ENCODE assay signal across 9 cellular contexts in the genomic region with DNA sequence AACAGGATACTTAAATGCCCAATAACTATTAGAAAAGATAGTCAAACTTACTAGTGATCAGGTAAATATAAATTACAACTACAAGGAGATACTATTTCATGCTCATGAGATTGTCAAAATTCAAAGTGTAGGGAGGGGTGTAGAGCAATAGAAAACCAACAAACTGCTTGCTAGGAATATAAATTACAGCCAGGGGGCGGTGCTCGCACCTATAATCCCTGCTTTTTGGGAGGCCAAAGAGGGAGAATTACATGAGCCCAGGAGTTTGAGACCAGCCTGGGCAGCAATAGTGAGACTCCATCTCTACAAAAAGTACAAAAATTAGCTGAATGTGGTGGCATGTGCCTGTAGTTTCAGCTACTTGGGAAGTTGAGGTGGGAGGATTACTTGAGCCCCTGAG.
A peak's percentile ranks its signal among the peaks of the same experiment; 100 is the strongest.
DNase-seq lines count a peak whose midpoint lies in the region; ATAC-seq and TF ChIP-seq lines count a peak whose summit lies in the region.
"Had no signal": no experiment of that assay in that cellular context is flagged by ENCODE, and none has a peak within 500 bp of the region (broad histone marks: within the 10 kb centered on the region; RNA-seq: fewer than 3 reads in every experiment).

No MANE protein-coding gene starts in this region.

- peak; percentile 49 for TF ChIP-seq CTCF in GM13977 (IDR thresholded peaks at IDR 0.05; ENCODE audit: extremely low read depth, insufficient read depth, missing control alignments)
- TF ChIP-seq CTCF in Loucy (conservative IDR thresholded peaks at IDR 0.05; ENCODE audit: low read length), result peak; percentile 58
- TF ChIP-seq CTCF in epithelial cell of proximal tubule (conservative IDR thresholded peaks at IDR 0.05; ENCODE audit: low read depth, low read length), result peak; percentile 59

- no peaks in the 10 kb centered on the region for H3K79me2 ChIP-seq in Loucy (ENCODE audit: insufficient read depth, low read length)

- ATAC-seq in HG02840 (IDR thresholded peaks at IDR 0.05; ENCODE audit: low FRiP score, unreplicated experiment), result no peak
- ATAC-seq in GM19328 (IDR thresholded peaks at IDR 0.05; ENCODE audit: unreplicated experiment), result no peak
- ATAC-seq: esophagus mucosa had no signal

- H3K27me3 ChIP-seq in Loucy (ENCODE audit: insufficient read depth, low read length, poor library complexity, severe bottlenecking), result no peaks in the 10 kb centered on the region

- H3K36me3 ChIP-seq in Loucy (ENCODE audit: insufficient read depth, low read length), result no peaks in the 10 kb centered on the region

- no peak overlapping the region for H3K4me3 ChIP-seq in Loucy (ENCODE audit: low read length, poor library complexity, severe bottlenecking)
- no peak overlapping the region for H3K4me3 ChIP-seq in epithelial cell of proximal tubule (ENCODE audit: low read depth, low read length)

- no peak overlapping the region for H3K4me2 ChIP-seq in Loucy (ENCODE audit: low read depth, low read length, poor library complexity, severe bottlenecking)

- in situ Hi-C loops in ACHN (cut with HindIII; ENCODE audit: low pct_ligation_motif_present, low pct_unique_long_range_greater_than_20kb, low sequenced_read_pairs), result no loop called here
- in situ Hi-C loops in GM13977 (cut with MboI; ENCODE audit: low pct_unique_long_range_greater_than_20kb, low sequenced_read_pairs, unreplicated experiment), result no loop called here

- no peaks in the 10 kb centered on the region for H4K20me1 ChIP-seq in Loucy (ENCODE audit: insufficient read depth, low read length, poor library complexity, severe bottlenecking)

- H3K9ac ChIP-seq in Loucy (ENCODE audit: low read depth, low read length, poor library complexity, severe bottlenecking), result no peak overlapping the region

- peak; percentile 27 for DNase-seq in ACHN
- no peak for DNase-seq in GM13977 (ENCODE audit: low spot score)
- no peak for DNase-seq in epithelial cell of proximal tubule (ENCODE audit: low read depth)
- DNase-seq in KG1 (lab: John Stamatoyannopoulos, UW), result no peak
- DNase-seq in NCI-H510A treated with DMSO at 0.1 percent for 48 hours (lab: John Stamatoyannopoulos, UW), result no peak

- H3F3A ChIP-seq in Loucy (ENCODE audit: low read depth), result no peaks in the 10 kb centered on the region

- no peaks in the 10 kb centered on the region for H3K9me3 ChIP-seq in Loucy (ENCODE audit: insufficient read depth, low read depth, low read length)

- no peak overlapping the region for H2AFZ ChIP-seq in Loucy (ENCODE audit: low read length)

- H3K4me1 ChIP-seq in Loucy (ENCODE audit: insufficient read depth, low read length, poor library complexity, severe bottlenecking), result no peaks in the 10 kb centered on the region

- no peaks in the 10 kb centered on the region for H3K9me2 ChIP-seq in Loucy (replicated peaks; ENCODE audit: low read depth, low read length)
